ENCODE assay signal across 2 cellular contexts in genomic region chr10:92573798-92574544, GRCh38.
TF ChIP-seq lines count a peak whose summit lies in the region.

Gene IDE, minus strand, starts transcription at chr10:92574093. Its CDS starts 74 bp downstream, at chr10:92574019.

TF ChIP-seq in GM23338, 12 proteins besides CTCF, POLR2A, EP300 and RAD21 (continued from another document):
- TF ChIP-seq ZNF462 (CRISPR knock-in tag; IDR thresholded peaks at IDR 0.05) (no peak), JUNB (IDR thresholded peaks at IDR 0.05; ENCODE audit: unreplicated experiment) (no peak), NANOG (IDR thresholded peaks at IDR 0.05; ENCODE audit: borderline replicate concordance) (no peak), EZH2 (IDR thresholded peaks at IDR 0.05; ENCODE audit: low read depth, unreplicated experiment) (no peak), CREB1 (CRISPR knock-in tag; IDR thresholded peaks at IDR 0.05; ENCODE audit: low read depth) (0 out of 2 replicates have a peak, but pooled peaks have one; percentile 32), REST (IDR thresholded peaks at IDR 0.05; ENCODE audit: unreplicated experiment) (no peak), EZH2phosphoT487 (IDR thresholded peaks at IDR 0.05; ENCODE audit: unreplicated experiment) (no peak), POLR2AphosphoS5 (IDR thresholded peaks at IDR 0.05; ENCODE audit: low read depth) (peak; percentile 86), STAT1 (IDR thresholded peaks at IDR 0.05; ENCODE audit: unreplicated experiment) (no peak)
TF ChIP-seq in GM23338: peak in this region for 3.

TF ChIP-seq in SK-N-SH, 30 proteins besides CTCF, POLR2A, EP300 and RAD21 (continued from another document):
- TF ChIP-seq REST (IDR thresholded peaks at IDR 0.05; ENCODE audit: low read depth, low read length) (no peak), TCF12 (IDR thresholded peaks at IDR 0.05) (no peak; the same call in 1 of the 2 replicates), USF2 (IDR thresholded peaks at IDR 0.05; ENCODE audit: borderline replicate concordance, low read depth, low read length) (no peak), TAF1 (IDR thresholded peaks at IDR 0.05; ENCODE audit: borderline replicate concordance, low read depth, low read length) (peak; percentile 61), IRF3 (IDR thresholded peaks at IDR 0.05; ENCODE audit: low read depth, low read length) (no peak), ZBTB33 (IDR thresholded peaks at IDR 0.05; ENCODE audit: borderline replicate concordance, low read depth) (no peak), EZH2phosphoT487 (IDR thresholded peaks at IDR 0.05; ENCODE audit: borderline replicate concordance, low read depth) (no peak), FOXJ3 (CRISPR knock-in tag; IDR thresholded peaks at IDR 0.05) (no peak), POLR2AphosphoS5 (IDR thresholded peaks at IDR 0.05; ENCODE audit: low read depth, low read length) (peak; percentile 68), FOSL2 (IDR thresholded peaks at IDR 0.05; ENCODE audit: borderline replicate concordance, low read depth) (peak; percentile 38; the same call in 1 of the 2 replicates), JUND (IDR thresholded peaks at IDR 0.05) (peak; percentile 30; the same call in 1 of the 2 replicates), MEF2A (IDR thresholded peaks at IDR 0.05; ENCODE audit: borderline replicate concordance, low read depth) (no peak), TEAD4 (IDR thresholded peaks at IDR 0.05; ENCODE audit: borderline replicate concordance, insufficient read depth) (peak; percentile 49; the same call in 1 of the 2 replicates), SIN3A (IDR thresholded peaks at IDR 0.05; ENCODE audit: borderline replicate concordance, low read depth, low read length) (no peak), GABPA (IDR thresholded peaks at IDR 0.05; ENCODE audit: low read depth) (no peak), YY1 (IDR thresholded peaks at IDR 0.05; ENCODE audit: low read depth) (no peak), RXRA (IDR thresholded peaks at IDR 0.05; ENCODE audit: borderline replicate concordance, low read depth) (no peak; the same call in 1 of the 2 replicates), SMC3 (IDR thresholded peaks at IDR 0.05; ENCODE audit: low read depth, low read length) (peak; percentile 60), PBX3 (IDR thresholded peaks at IDR 0.05) (no peak), RCOR1 (IDR thresholded peaks at IDR 0.05; ENCODE audit: low read length) (no peak), MAX (IDR thresholded peaks at IDR 0.05; ENCODE audit: low read depth) (peak; percentile 51), FOXM1 (IDR thresholded peaks at IDR 0.05; ENCODE audit: low read depth) (no peak), GATA2 (CRISPR knock-in tag; IDR thresholded peaks at IDR 0.05) (no peak)
TF ChIP-seq in SK-N-SH: peak in this region for 10.
